ENCODE assay signal across 19 cellular contexts in genomic region chr10:558891-559766, GRCh38.
DNase-seq lines count a peak whose midpoint lies in the region; ATAC-seq and TF ChIP-seq lines count a peak whose summit lies in the region.
"Had no signal": no experiment of that assay in that cellular context is flagged by ENCODE, and none has a peak within 500 bp of the region (broad histone marks: within the 10 kb centered on the region; RNA-seq: fewer than 3 reads in every experiment).

No MANE protein-coding gene starts in this region.

- ATAC-seq in body of pancreas (no peak), HG03521 (IDR thresholded peaks at IDR 0.05; ENCODE audit: unreplicated experiment) (no peak)

- H3K36me3 ChIP-seq in BLaER1, result peaks cover 7% of the 10 kb centered on the region; the same call in 1 of the 2 replicates
- no peaks in the 10 kb centered on the region for H3K36me3 ChIP-seq in body of pancreas (replicated peaks in 1 of 2; ENCODE audit: insufficient read depth in 1 of 2, low read depth in 2 of 2)
- H3K36me3 ChIP-seq in Peyer's patch, result no peaks in the 10 kb centered on the region

- peaks cover 11% of the 10 kb centered on the region for H3K36me3 Mint-ChIP-seq in HFFc6 (ENCODE audit: low read depth)
- H3K36me3 Mint-ChIP-seq: CD4-positive, alpha-beta memory T cell had no signal

- TF ChIP-seq CTCF in HFFc6 (IDR thresholded peaks at IDR 0.05) (no peak), body of pancreas (IDR thresholded peaks at IDR 0.05) (no peak), foreskin fibroblast (IDR thresholded peaks at IDR 0.05; ENCODE audit: low read depth, low read length) (no peak), Peyer's patch (IDR thresholded peaks at IDR 0.05) (no peak)

- H3K27me3 ChIP-seq in BLaER1 (no peaks in the 10 kb centered on the region), body of pancreas (no peaks in the 10 kb centered on the region), Peyer's patch (no peaks in the 10 kb centered on the region)

- 0 out of 2 replicates have a peak overlapping the region, but pooled peaks have one; percentile 21 for H3K9ac ChIP-seq in BLaER1

- peaks cover 87% of the 10 kb centered on the region for H3K4me1 ChIP-seq in BLaER1
- peaks cover 27% of the 10 kb centered on the region for H3K4me1 ChIP-seq in body of pancreas
- no peaks in the 10 kb centered on the region for H3K4me1 ChIP-seq in Peyer's patch

- H3K9me3 ChIP-seq in BLaER1 (peaks cover 8% of the 10 kb centered on the region), body of pancreas (peaks cover 0 to 4% (median 0%) of the 10 kb centered on the region in 3 donors), Peyer's patch (peaks cover 0 to 3% (median 0%) of the 10 kb centered on the region in 4 donors)

- TF ChIP-seq POLR2A in body of pancreas (IDR thresholded peaks at IDR 0.05) (no peak), Peyer's patch (IDR thresholded peaks at IDR 0.05) (no peak)

- H3K4me3 ChIP-seq in BLaER1 (no peak overlapping the region), body of pancreas (no peak overlapping the region), foreskin fibroblast (ENCODE audit: low read depth in 1 of 2, low read length in 2 of 2) (no peak overlapping the region), Peyer's patch (no peak overlapping the region)

- peaks cover 4% of the 10 kb centered on the region for H3K27me3 Mint-ChIP-seq in HFFc6 (ENCODE audit: insufficient read depth)

- intact Hi-C loops in body of pancreas (cut with DNase I) (no loop called here), posterior vena cava (cut with DNase I) (no loop called here)

- DNase-seq in HFFc6 (peak; percentile 12), body of pancreas (no peak), posterior vena cava (ENCODE audit: low spot score) (peak; percentile 40), foreskin fibroblast (no peak), NCI-H1694 treated with DMSO at 0.1 percent for 48 hours (lab: John Stamatoyannopoulos, UW) (no peak), Peyer's patch (no peak)
- DNase-seq: CD4-positive, alpha-beta memory T cell; DND-41; KBM-7; MV-4-11; NCI-H1417; NCI-H2029; NCI-H2171 treated with DMSO at 0.1 percent for 48 hours; NCI-H82; SIG-M5 had no signal

- H3K4me3 Mint-ChIP-seq in HFFc6, result no peak overlapping the region
- H3K4me3 Mint-ChIP-seq: B cell; T-helper 1 cell treated with Interleukin-12 subunit alpha and Interleukin-12 subunit beta and Interleukin-4 antibody, amounts not matched to agents 30 μg/mL and 1 μg/mL, for 36 hours had no signal

- peak overlapping the region; percentile 35 for H3K27ac ChIP-seq in BLaER1
- H3K27ac ChIP-seq in body of pancreas, result peak overlapping the region in 3 of 4 donors; percentile 6 to 44 (median 15)
- no peak overlapping the region for H3K27ac ChIP-seq in Peyer's patch

- no peak overlapping the region; the same call in 1 of the 2 replicates for H3K27ac Mint-ChIP-seq in HFFc6
- H3K27ac Mint-ChIP-seq: B cell; T-helper 1 cell treated with Interleukin-12 subunit alpha and Interleukin-12 subunit beta and Interleukin-4 antibody, amounts not matched to agents 30 μg/mL and 1 μg/mL, for 36 hours had no signal

- peaks cover 10% of the 10 kb centered on the region for H3K9me3 Mint-ChIP-seq in HFFc6

- peaks cover 63% of the 10 kb centered on the region for H3K4me1 Mint-ChIP-seq in HFFc6 (ENCODE audit: low read depth)
- H3K4me1 Mint-ChIP-seq: B cell had no signal

- WGBS in body of pancreas, 2 donors, result 71 to 81% methylated on average over 15 to 19 of the region's 19 CpGs

- H3K4me2 ChIP-seq in BLaER1, result peak overlapping the region; percentile 90

- peaks cover 81% of the 10 kb centered on the region for H4K20me1 ChIP-seq in BLaER1

Comparison
In these comparisons a context has a peak if more than half of its experiments do, and no peak if none do; other contexts are left out.
1. H3K27ac ChIP-seq: peak in BLaER1 (single experiment) and body of pancreas (3 of 4); none in Peyer's patch (0 of 4).
2. DNase-seq: peak in HFFc6 (single experiment) and posterior vena cava (single experiment); none in body of pancreas (0 of 4), foreskin fibroblast (0 of 2), NCI-H1694 treated with DMSO at 0.1 percent for 48 hours (single experiment) and Peyer's patch (0 of 3).